In genomic region chr6:14292119-14292518, GRCh38 we compare ENCODE assay signal across 21 cellular contexts.
A peak's percentile ranks its signal among the peaks of the same experiment; 100 is the strongest.
DNase-seq lines count a peak whose midpoint lies in the region; ATAC-seq, FAIRE-seq and TF ChIP-seq lines count a peak whose summit lies in the region.
"Had no signal": no experiment of that assay in that cellular context is flagged by ENCODE, and none has a peak within 500 bp of the region (broad histone marks: within the 10 kb centered on the region; RNA-seq: fewer than 3 reads in every experiment).

No MANE protein-coding gene starts in this region.

- dilution Hi-C loops in keratinocyte (cut with MboI; ENCODE audit: extremely low pct_ligation_motif_present, low sequenced_read_pairs) = no loop called here

- peak overlapping the region; percentile 17 for H2AFZ ChIP-seq in keratinocyte (ENCODE audit: control insufficient read depth, low read length)

- H3K4me3 ChIP-seq in keratinocyte (ENCODE audit: control insufficient read depth in 2 of 3, extremely low read depth in 1 of 3, insufficient read depth in 2 of 3, low read depth in 1 of 3, low read length in 3 of 3) (no peak overlapping the region), MG63 (no peak overlapping the region)
- H3K4me3 ChIP-seq: smooth muscle cell, uterus had no signal

- no peaks in the 10 kb centered on the region for H3K79me2 ChIP-seq in keratinocyte (ENCODE audit: control insufficient read depth, insufficient read depth, low read length)

- no peak overlapping the region for H3K9ac ChIP-seq in keratinocyte (ENCODE audit: control insufficient read depth, extremely low read depth, insufficient read depth, low read length)

- DNase-seq in DMS53 (lab: John Stamatoyannopoulos, UW) = peak; percentile 84
- DNase-seq in NCI-H1417 treated with DMSO at 0.1 percent for 48 hours (lab: John Stamatoyannopoulos, UW) = peak; percentile 41
- DNase-seq in NCI-H526 treated with DMSO at 0.1 percent for 48 hours (lab: John Stamatoyannopoulos, UW) = peak; percentile 98
- DNase-seq in keratinocyte (ENCODE audit: low read depth, low spot score) = no peak
- DNase-seq in MG63 = no peak
- no peak for DNase-seq in GF-D8 (lab: John Stamatoyannopoulos, UW)
- DNase-seq in GM03348 (ENCODE audit: low spot score) = no peak
- DNase-seq: activated CD8-positive, alpha-beta T cell treated with anti-CD3 and anti-CD28 coated beads for 36 hours; activated naive CD4-positive, alpha-beta T cell treated with anti-CD3 and anti-CD28 coated beads, Interleukin-2, amount 10 ng/mL, durations not matched to agents 7 days and 5 days; activated T-cell treated with anti-CD3 and anti-CD28 coated beads, Interleukin-2, amount 50 U/mL, for 24 hours; mesenchymal stem cell; posterior cingulate gyrus; SIG-M5; uterus had no signal

- H3K36me3 ChIP-seq in keratinocyte (ENCODE audit: control insufficient read depth in 2 of 2, extremely low read depth in 1 of 2, insufficient read depth in 2 of 2, low read length in 2 of 2) (no peaks in the 10 kb centered on the region), MG63 (no peaks in the 10 kb centered on the region)
- H3K36me3 ChIP-seq: uterus had no signal

- ATAC-seq in GM18511 (IDR thresholded peaks at IDR 0.05; ENCODE audit: unreplicated experiment) = no peak
- ATAC-seq: activated CD8-positive, alpha-beta T cell treated with anti-CD3 and anti-CD28 coated beads for 36 hours; natural killer cell treated with Interleukin-12 subunit alpha and Interleukin-12 subunit beta and Interleukin-15 and Interleukin-18, amount 100 ng/mL, for 72 hours had no signal

- H3K9me1 ChIP-seq in keratinocyte (ENCODE audit: control insufficient read depth, extremely low read depth, insufficient read depth, low read length) = no peaks in the 10 kb centered on the region

- H4K20me1 ChIP-seq in keratinocyte (ENCODE audit: control insufficient read depth, extremely low read depth, insufficient read depth, low read length) = no peaks in the 10 kb centered on the region

- no peaks in the 10 kb centered on the region for H3K9me3 ChIP-seq in keratinocyte (ENCODE audit: control insufficient read depth, low read depth, low read length)
- H3K9me3 ChIP-seq in MG63 = no peaks in the 10 kb centered on the region
- H3K9me3 ChIP-seq: uterus had no signal

- no peak overlapping the region for H3K27ac ChIP-seq in keratinocyte (ENCODE audit: control insufficient read depth, insufficient read depth, low read length)
- H3K27ac ChIP-seq: uterus, VCaP had no signal

- no peak overlapping the region for H3K4me2 ChIP-seq in keratinocyte (ENCODE audit: control insufficient read depth, extremely low read depth, insufficient read depth, low read depth, low read length)
- H3K4me2 ChIP-seq: smooth muscle cell had no signal

- H3K4me1 ChIP-seq in keratinocyte (ENCODE audit: control insufficient read depth, extremely low read depth, insufficient read depth, low read length) = no peaks in the 10 kb centered on the region
- H3K4me1 ChIP-seq: uterus had no signal

- H3K27me3 ChIP-seq in keratinocyte (ENCODE audit: control insufficient read depth, extremely low read depth, insufficient read depth, low read length) (no peaks in the 10 kb centered on the region), MG63 (no peaks in the 10 kb centered on the region)
- H3K27me3 ChIP-seq: uterus had no signal

- TF ChIP-seq CTCF in keratinocyte (optimal IDR thresholded peaks at IDR 0.05 in 1 of 3, IDR thresholded peaks at IDR 0.05 in 1 of 3, conservative IDR thresholded peaks at IDR 0.05 in 1 of 3; ENCODE audit: extremely low read depth in 1 of 3, insufficient read depth in 2 of 3, low read length in 3 of 3) = no peak

- no peak for FAIRE-seq in keratinocyte (lab: Jason Lieb, UNC)
- FAIRE-seq: colon, HTR-8/SVneo, islet of Langerhans had no signal

Comparison
In these comparisons a context has a peak if more than half of its experiments do, and no peak if none do; other contexts are left out.
1. DNase-seq: peak in DMS53 (single experiment), NCI-H1417 treated with DMSO at 0.1 percent for 48 hours (single experiment) and NCI-H526 treated with DMSO at 0.1 percent for 48 hours (single experiment); none in keratinocyte (single experiment), MG63 (single experiment), GF-D8 (single experiment) and GM03348 (single experiment).